ENCODE assay signal across 21 cellular contexts in the genomic region with DNA sequence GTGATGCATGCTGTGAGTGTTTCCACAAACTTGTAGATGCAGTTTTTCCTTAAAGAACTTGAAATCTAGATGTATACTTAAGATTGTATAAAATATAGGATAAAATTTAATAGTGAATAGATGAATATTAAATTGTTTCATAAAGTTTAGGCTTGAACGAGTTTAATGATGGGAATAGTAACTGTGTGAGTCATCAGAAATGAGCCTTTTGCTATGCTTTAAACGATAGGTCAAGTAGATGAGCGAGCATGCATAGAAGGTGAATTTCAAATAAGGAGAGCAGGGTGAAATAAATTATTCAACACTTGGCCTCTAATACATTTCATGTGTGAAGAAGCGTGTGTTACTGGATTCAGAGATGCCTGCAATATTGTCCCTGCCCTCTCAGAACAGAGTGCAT.
"Had no signal": no experiment of that assay in that cellular context is flagged by ENCODE, and none has a peak within 500 bp of the region (broad histone marks: within the 10 kb centered on the region; RNA-seq: fewer than 3 reads in every experiment).

No MANE protein-coding gene starts in this region.

- H3K4me3 ChIP-seq: colonic mucosa, esophagus squamous epithelium, gastrocnemius medialis, heart left ventricle, left ventricle myocardium inferior, lower lobe of right lung, mucosa of descending colon had no signal

- H3K9me3 ChIP-seq: colonic mucosa, esophagus squamous epithelium, gastrocnemius medialis, heart left ventricle, left ventricle myocardium inferior, lower lobe of right lung, mucosa of descending colon had no signal

- H3K27me3 ChIP-seq: colonic mucosa, esophagus squamous epithelium, gastrocnemius medialis, heart left ventricle had no signal

- H3K36me3 ChIP-seq: colonic mucosa, esophagus squamous epithelium, gastrocnemius medialis, heart left ventricle, left ventricle myocardium inferior, lower lobe of right lung had no signal

- DNase-seq: colonic mucosa; cortex of kidney; effector CD8-positive, alpha-beta T cell; effector memory CD8-positive, alpha-beta T cell; endodermal cell; erythroblast; esophagus squamous epithelium; foreskin fibroblast; foreskin melanocyte; gastrocnemius medialis; heart left ventricle; hippocampal formation; left colon; left ventricle myocardium inferior; lower lobe of right lung; mesenchymal stem cell; mucosa of descending colon; naive B cell had no signal

- H3K27ac ChIP-seq: colonic mucosa, epithelial cell of prostate, esophagus squamous epithelium, gastrocnemius medialis, heart left ventricle, left ventricle myocardium inferior, lower lobe of right lung had no signal

- H3K4me1 ChIP-seq: colonic mucosa, esophagus squamous epithelium, heart left ventricle, left ventricle myocardium inferior, lower lobe of right lung had no signal

- ATAC-seq: effector memory CD8-positive, alpha-beta T cell; esophagus mucosa; gastrocnemius medialis; heart left ventricle; left colon; left lobe of liver; lower lobe of right lung; mucosa of descending colon had no signal
